ENCODE assay signal across 11 cellular contexts in genomic region chr17:44587339-44587738, GRCh38. TPM values are rescaled to one million over a fixed set of nuclear protein-coding genes. Genes with fewer than 3 reads are reported as not detected.
A peak's percentile ranks its signal among the peaks of the same experiment; 100 is the strongest.
DNase-seq lines count a peak whose midpoint lies in the region; ATAC-seq and TF ChIP-seq lines count a peak whose summit lies in the region.
"Had no signal": no experiment of that assay in that cellular context is flagged by ENCODE, and none has a peak within 500 bp of the region (broad histone marks: within the 10 kb centered on the region; RNA-seq: fewer than 3 reads in every experiment).

No MANE protein-coding gene starts in this region.

- POLR2A ChIA-PET in RWPE1 (lab: Yijun Ruan, JAX; ENCODE audit: low non-redundant PET), result interaction anchor here (0.5 kb wide), 1 partner anchor 947 kb away, joined by 4 read pairs; no protein-coding TSS in a partner anchor

- no peak for ATAC-seq in HG02798 (IDR thresholded peaks at IDR 0.05; ENCODE audit: poor library complexity, unreplicated experiment)
- ATAC-seq in GM21390 (IDR thresholded peaks at IDR 0.05; ENCODE audit: unreplicated experiment), result no peak
- ATAC-seq in HG02981 (IDR thresholded peaks at IDR 0.05; ENCODE audit: unreplicated experiment), result no peak

- no peaks in the 10 kb centered on the region for H3K9me3 ChIP-seq in parathyroid adenoma (ENCODE audit: control insufficient read depth, low read length)
- H3K9me3 ChIP-seq: tibial nerve had no signal

- TF ChIP-seq CTCF in RWPE1 (conservative IDR thresholded peaks at IDR 0.05; ENCODE audit: low read depth) (no peak), fibroblast of pulmonary artery (IDR thresholded peaks at IDR 0.05; ENCODE audit: low read length, missing control alignments) (no peak), parathyroid adenoma (IDR thresholded peaks at IDR 0.05) (no peak)

- peak overlapping the region; percentile 10 for H2AFZ ChIP-seq in parathyroid adenoma

- H3K4me1 ChIP-seq in parathyroid adenoma, result no peaks in the 10 kb centered on the region

- H3K9me3 Mint-ChIP-seq in activated T-helper 1 cell treated with anti-CD3 and anti-CD28 coated beads, Interleukin-12 subunit alpha, Interleukin-12 subunit beta, Interleukin-2, Interleukin-4 antibody, amounts not matched to agents 30 ng/mL and 10 ng/mL and 1 ng/mL, durations not matched to agents 14 hours and 24 hours and 36 hours, result no peaks in the 10 kb centered on the region
- H3K9me3 Mint-ChIP-seq: central memory CD8-positive, alpha-beta T cell had no signal

- no peak overlapping the region for H3K9ac ChIP-seq in parathyroid adenoma

- H3K36me3 ChIP-seq in parathyroid adenoma (ENCODE audit: control insufficient read depth, insufficient read depth, low read length), result no peaks in the 10 kb centered on the region
- H3K36me3 ChIP-seq: tibial nerve had no signal

- no peak overlapping the region for H3K4me3 Mint-ChIP-seq in activated T-helper 1 cell treated with anti-CD3 and anti-CD28 coated beads, Interleukin-12 subunit alpha, Interleukin-12 subunit beta, Interleukin-2, Interleukin-4 antibody, amounts not matched to agents 30 ng/mL and 10 ng/mL and 1 ng/mL, durations not matched to agents 14 hours and 24 hours and 36 hours
- H3K4me3 Mint-ChIP-seq: central memory CD8-positive, alpha-beta T cell had no signal

- H3K27me3 Mint-ChIP-seq in activated T-helper 1 cell treated with anti-CD3 and anti-CD28 coated beads, Interleukin-12 subunit alpha, Interleukin-12 subunit beta, Interleukin-2, Interleukin-4 antibody, amounts not matched to agents 30 ng/mL and 10 ng/mL and 1 ng/mL, durations not matched to agents 14 hours and 24 hours and 36 hours (ENCODE audit: insufficient read depth), result peaks cover 5% of the 10 kb centered on the region

- H3K79me2 ChIP-seq in parathyroid adenoma, result no peaks in the 10 kb centered on the region

- H3K27ac ChIP-seq in RWPE1 (peak overlapping the region; percentile 81), parathyroid adenoma (no peak overlapping the region)
- H3K27ac ChIP-seq: tibial nerve had no signal

- H3K4me2 ChIP-seq in parathyroid adenoma (ENCODE audit: low read length), result no peak overlapping the region

- H3K36me3 Mint-ChIP-seq in activated T-helper 1 cell treated with anti-CD3 and anti-CD28 coated beads, Interleukin-12 subunit alpha, Interleukin-12 subunit beta, Interleukin-2, Interleukin-4 antibody, amounts not matched to agents 30 ng/mL and 10 ng/mL and 1 ng/mL, durations not matched to agents 14 hours and 24 hours and 36 hours (ENCODE audit: low read depth), result no peaks in the 10 kb centered on the region

- H3K4me3 ChIP-seq in fibroblast of pulmonary artery (replicated peaks; ENCODE audit: low read depth, low read length), result no peak overlapping the region
- H3K4me3 ChIP-seq in parathyroid adenoma (ENCODE audit: low read depth, low read length), result no peak overlapping the region
- H3K4me3 ChIP-seq: tibial nerve had no signal

- CTCF ChIA-PET in RWPE1 (lab: Yijun Ruan, JAX), result no interaction called here

- intact Hi-C loops in activated T-helper 1 cell treated with anti-CD3 and anti-CD28 coated beads, Interleukin-12 subunit alpha, Interleukin-12 subunit beta, Interleukin-2, Interleukin-4 antibody, amounts not matched to agents 30 ng/mL and 10 ng/mL and 1 ng/mL, durations not matched to agents 14 hours and 24 hours and 36 hours (cut with micrococcal nuclease), result no loop called here

- H3K27ac Mint-ChIP-seq in activated T-helper 1 cell treated with anti-CD3 and anti-CD28 coated beads, Interleukin-12 subunit alpha, Interleukin-12 subunit beta, Interleukin-2, Interleukin-4 antibody, amounts not matched to agents 30 ng/mL and 10 ng/mL and 1 ng/mL, durations not matched to agents 14 hours and 24 hours and 36 hours, result no peak overlapping the region

- no peaks in the 10 kb centered on the region for H3K4me1 Mint-ChIP-seq in activated T-helper 1 cell treated with anti-CD3 and anti-CD28 coated beads, Interleukin-12 subunit alpha, Interleukin-12 subunit beta, Interleukin-2, Interleukin-4 antibody, amounts not matched to agents 30 ng/mL and 10 ng/mL and 1 ng/mL, durations not matched to agents 14 hours and 24 hours and 36 hours (ENCODE audit: low read depth)
- H3K4me1 Mint-ChIP-seq: central memory CD8-positive, alpha-beta T cell had no signal

- DNase-seq in ELR (ENCODE audit: low read depth) (peak; percentile 92), RWPE1 (ENCODE audit: low spot score) (peak; percentile 91), fibroblast of pulmonary artery (ENCODE audit: low read depth) (peak; percentile 93)
- no peak for DNase-seq in activated T-helper 1 cell treated with anti-CD3 and anti-CD28 coated beads, Interleukin-12 subunit alpha, Interleukin-12 subunit beta, Interleukin-2, Interleukin-4 antibody, amounts not matched to agents 30 ng/mL and 10 ng/mL and 1 ng/mL, durations not matched to agents 14 hours and 24 hours and 36 hours (ENCODE audit: low spot score)
- DNase-seq: nucleus accumbens had no signal

- no peaks in the 10 kb centered on the region for H3K27me3 ChIP-seq in parathyroid adenoma (ENCODE audit: control insufficient read depth, insufficient read depth, low read length)
- H3K27me3 ChIP-seq: tibial nerve had no signal

RNA-seq across cellular contexts. Expression of gene FZD2, which starts 30.1 kb away (rescaled TPM):
- total RNA-seq in activated T-helper 1 cell treated with anti-CD3 and anti-CD28 coated beads, Interleukin-12 subunit alpha, Interleukin-12 subunit beta, Interleukin-2, Interleukin-4 antibody, amounts not matched to agents 30 ng/mL and 10 ng/mL and 1 ng/mL, durations not matched to agents 14 hours and 24 hours and 36 hours, result not detected in 2 replicates
